ENCODE assay signal across 1 cellular context in genomic region chr15:90994417-90995311, GRCh38.
TF ChIP-seq lines count a peak whose summit lies in the region.

A gene with protein sequence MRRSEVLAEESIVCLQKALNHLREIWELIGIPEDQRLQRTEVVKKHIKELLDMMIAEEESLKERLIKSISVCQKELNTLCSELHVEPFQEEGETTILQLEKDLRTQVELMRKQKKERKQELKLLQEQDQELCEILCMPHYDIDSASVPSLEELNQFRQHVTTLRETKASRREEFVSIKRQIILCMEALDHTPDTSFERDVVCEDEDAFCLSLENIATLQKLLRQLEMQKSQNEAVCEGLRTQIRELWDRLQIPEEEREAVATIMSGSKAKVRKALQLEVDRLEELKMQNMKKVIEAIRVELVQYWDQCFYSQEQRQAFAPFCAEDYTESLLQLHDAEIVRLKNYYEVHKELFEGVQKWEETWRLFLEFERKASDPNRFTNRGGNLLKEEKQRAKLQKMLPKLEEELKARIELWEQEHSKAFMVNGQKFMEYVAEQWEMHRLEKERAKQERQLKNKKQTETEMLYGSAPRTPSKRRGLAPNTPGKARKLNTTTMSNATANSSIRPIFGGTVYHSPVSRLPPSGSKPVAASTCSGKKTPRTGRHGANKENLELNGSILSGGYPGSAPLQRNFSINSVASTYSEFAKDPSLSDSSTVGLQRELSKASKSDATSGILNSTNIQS (minus strand): TSS chr15:90994535. CDS start chr15:90994417, 118 bp downstream.

TF ChIP-seq in HepG2, 621 proteins besides CTCF, POLR2A, EP300 and RAD21 (continued from another document and continues in another):
- TF ChIP-seq ATF1 (CRISPR knock-in tag; IDR thresholded peaks at IDR 0.05) (peak; percentile 95), ZNF10 (CRISPR knock-in tag; IDR thresholded peaks at IDR 0.05; ENCODE audit: borderline replicate concordance, low read depth) (no peak), RBM22 (optimal IDR thresholded peaks at IDR 0.05; ENCODE audit: low read length) (no peak), HNRNPLL (IDR thresholded peaks at IDR 0.05; ENCODE audit: low read depth, low read length, poor library complexity, severe bottlenecking) (peak; percentile 80), POLR2G (IDR thresholded peaks at IDR 0.05; ENCODE audit: low read depth, low read length) (peak; percentile 87), ETV6 (CRISPR knock-in tag; conservative IDR thresholded peaks at IDR 0.05) (no peak), LCORL (IDR thresholded peaks at IDR 0.05) (no peak), LCORL (CRISPR knock-in tag; IDR thresholded peaks at IDR 0.05) (peak; percentile 57; the same call in 1 of the 2 replicates), NONO (IDR thresholded peaks at IDR 0.05) (no peak), NONO (CRISPR knock-in tag; conservative IDR thresholded peaks at IDR 0.05) (peak; percentile 78), ZNF569 (CRISPR knock-in tag; IDR thresholded peaks at IDR 0.05; ENCODE audit: borderline replicate concordance) (no peak), MAFF (IDR thresholded peaks at IDR 0.05; ENCODE audit: low read depth, low read length) (no peak), TFE3 (CRISPR knock-in tag; IDR thresholded peaks at IDR 0.05) (no peak), FOXK2 (IDR thresholded peaks at IDR 0.05) (no peak), ZBED4 (CRISPR knock-in tag; IDR thresholded peaks at IDR 0.05; ENCODE audit: borderline replicate concordance) (no peak), TCF12 (IDR thresholded peaks at IDR 0.05) (no peak), TCF12 (CRISPR knock-in tag; IDR thresholded peaks at IDR 0.05) (no peak), ZNF564 (CRISPR knock-in tag; IDR thresholded peaks at IDR 0.05) (peak; percentile 85; the same call in 1 of the 2 replicates), SCMH1 (CRISPR knock-in tag; IDR thresholded peaks at IDR 0.05; ENCODE audit: borderline replicate concordance) (no peak), CENPT (CRISPR knock-in tag; IDR thresholded peaks at IDR 0.05; ENCODE audit: low read depth) (no peak), ZNF883 (CRISPR knock-in tag; IDR thresholded peaks at IDR 0.05; ENCODE audit: not compliant biosample characterization) (peak; percentile 47), GTF3A (CRISPR knock-in tag; conservative IDR thresholded peaks at IDR 0.05) (no peak), SKI (IDR thresholded peaks at IDR 0.05; ENCODE audit: partially characterized antibody) (peak; percentile 78), HDAC2 (CRISPR knock-in tag; IDR thresholded peaks at IDR 0.05) (peak; percentile 60; the same call in 1 of the 2 replicates), SRSF9 (IDR thresholded peaks at IDR 0.05; ENCODE audit: borderline replicate concordance, insufficient read depth, low read depth, low read length, poor library complexity, severe bottlenecking) (no peak), ZSCAN12 (CRISPR knock-in tag; IDR thresholded peaks at IDR 0.05) (no peak), ZNF318 (CRISPR knock-in tag; IDR thresholded peaks at IDR 0.05) (no peak), ZNF572 (CRISPR knock-in tag; IDR thresholded peaks at IDR 0.05) (no peak), KLF13 (CRISPR knock-in tag; IDR thresholded peaks at IDR 0.05) (no peak)
- TF ChIP-seq, protein P1, sequence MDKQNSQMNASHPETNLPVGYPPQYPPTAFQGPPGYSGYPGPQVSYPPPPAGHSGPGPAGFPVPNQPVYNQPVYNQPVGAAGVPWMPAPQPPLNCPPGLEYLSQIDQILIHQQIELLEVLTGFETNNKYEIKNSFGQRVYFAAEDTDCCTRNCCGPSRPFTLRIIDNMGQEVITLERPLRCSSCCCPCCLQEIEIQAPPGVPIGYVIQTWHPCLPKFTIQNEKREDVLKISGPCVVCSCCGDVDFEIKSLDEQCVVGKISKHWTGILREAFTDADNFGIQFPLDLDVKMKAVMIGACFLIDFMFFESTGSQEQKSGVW (CRISPR knock-in tag; IDR thresholded peaks at IDR 0.05; ENCODE audit: borderline replicate concordance), result 0 out of 2 replicates have a peak, but pooled peaks have one; percentile 47
- TF ChIP-seq, protein P2, sequence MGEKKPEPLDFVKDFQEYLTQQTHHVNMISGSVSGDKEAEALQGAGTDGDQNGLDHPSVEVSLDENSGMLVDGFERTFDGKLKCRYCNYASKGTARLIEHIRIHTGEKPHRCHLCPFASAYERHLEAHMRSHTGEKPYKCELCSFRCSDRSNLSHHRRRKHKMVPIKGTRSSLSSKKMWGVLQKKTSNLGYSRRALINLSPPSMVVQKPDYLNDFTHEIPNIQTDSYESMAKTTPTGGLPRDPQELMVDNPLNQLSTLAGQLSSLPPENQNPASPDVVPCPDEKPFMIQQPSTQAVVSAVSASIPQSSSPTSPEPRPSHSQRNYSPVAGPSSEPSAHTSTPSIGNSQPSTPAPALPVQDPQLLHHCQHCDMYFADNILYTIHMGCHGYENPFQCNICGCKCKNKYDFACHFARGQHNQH (CRISPR knock-in tag; IDR thresholded peaks at IDR 0.05), result peak; percentile 73
- TF ChIP-seq, protein P3, sequence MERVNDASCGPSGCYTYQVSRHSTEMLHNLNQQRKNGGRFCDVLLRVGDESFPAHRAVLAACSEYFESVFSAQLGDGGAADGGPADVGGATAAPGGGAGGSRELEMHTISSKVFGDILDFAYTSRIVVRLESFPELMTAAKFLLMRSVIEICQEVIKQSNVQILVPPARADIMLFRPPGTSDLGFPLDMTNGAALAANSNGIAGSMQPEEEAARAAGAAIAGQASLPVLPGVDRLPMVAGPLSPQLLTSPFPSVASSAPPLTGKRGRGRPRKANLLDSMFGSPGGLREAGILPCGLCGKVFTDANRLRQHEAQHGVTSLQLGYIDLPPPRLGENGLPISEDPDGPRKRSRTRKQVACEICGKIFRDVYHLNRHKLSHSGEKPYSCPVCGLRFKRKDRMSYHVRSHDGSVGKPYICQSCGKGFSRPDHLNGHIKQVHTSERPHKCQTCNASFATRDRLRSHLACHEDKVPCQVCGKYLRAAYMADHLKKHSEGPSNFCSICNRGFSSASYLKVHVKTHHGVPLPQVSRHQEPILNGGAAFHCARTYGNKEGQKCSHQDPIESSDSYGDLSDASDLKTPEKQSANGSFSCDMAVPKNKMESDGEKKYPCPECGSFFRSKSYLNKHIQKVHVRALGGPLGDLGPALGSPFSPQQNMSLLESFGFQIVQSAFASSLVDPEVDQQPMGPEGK (CRISPR knock-in tag; IDR thresholded peaks at IDR 0.05), result peak; percentile 23; the same call in 1 of the 2 replicates
- TF ChIP-seq, protein P4, sequence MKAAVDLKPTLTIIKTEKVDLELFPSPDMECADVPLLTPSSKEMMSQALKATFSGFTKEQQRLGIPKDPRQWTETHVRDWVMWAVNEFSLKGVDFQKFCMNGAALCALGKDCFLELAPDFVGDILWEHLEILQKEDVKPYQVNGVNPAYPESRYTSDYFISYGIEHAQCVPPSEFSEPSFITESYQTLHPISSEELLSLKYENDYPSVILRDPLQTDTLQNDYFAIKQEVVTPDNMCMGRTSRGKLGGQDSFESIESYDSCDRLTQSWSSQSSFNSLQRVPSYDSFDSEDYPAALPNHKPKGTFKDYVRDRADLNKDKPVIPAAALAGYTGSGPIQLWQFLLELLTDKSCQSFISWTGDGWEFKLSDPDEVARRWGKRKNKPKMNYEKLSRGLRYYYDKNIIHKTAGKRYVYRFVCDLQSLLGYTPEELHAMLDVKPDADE (CRISPR knock-in tag; IDR thresholded peaks at IDR 0.05), result no peak
- TF ChIP-seq, protein P5, sequence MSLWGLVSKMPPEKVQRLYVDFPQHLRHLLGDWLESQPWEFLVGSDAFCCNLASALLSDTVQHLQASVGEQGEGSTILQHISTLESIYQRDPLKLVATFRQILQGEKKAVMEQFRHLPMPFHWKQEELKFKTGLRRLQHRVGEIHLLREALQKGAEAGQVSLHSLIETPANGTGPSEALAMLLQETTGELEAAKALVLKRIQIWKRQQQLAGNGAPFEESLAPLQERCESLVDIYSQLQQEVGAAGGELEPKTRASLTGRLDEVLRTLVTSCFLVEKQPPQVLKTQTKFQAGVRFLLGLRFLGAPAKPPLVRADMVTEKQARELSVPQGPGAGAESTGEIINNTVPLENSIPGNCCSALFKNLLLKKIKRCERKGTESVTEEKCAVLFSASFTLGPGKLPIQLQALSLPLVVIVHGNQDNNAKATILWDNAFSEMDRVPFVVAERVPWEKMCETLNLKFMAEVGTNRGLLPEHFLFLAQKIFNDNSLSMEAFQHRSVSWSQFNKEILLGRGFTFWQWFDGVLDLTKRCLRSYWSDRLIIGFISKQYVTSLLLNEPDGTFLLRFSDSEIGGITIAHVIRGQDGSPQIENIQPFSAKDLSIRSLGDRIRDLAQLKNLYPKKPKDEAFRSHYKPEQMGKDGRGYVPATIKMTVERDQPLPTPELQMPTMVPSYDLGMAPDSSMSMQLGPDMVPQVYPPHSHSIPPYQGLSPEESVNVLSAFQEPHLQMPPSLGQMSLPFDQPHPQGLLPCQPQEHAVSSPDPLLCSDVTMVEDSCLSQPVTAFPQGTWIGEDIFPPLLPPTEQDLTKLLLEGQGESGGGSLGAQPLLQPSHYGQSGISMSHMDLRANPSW (CRISPR knock-in tag; IDR thresholded peaks at IDR 0.05; ENCODE audit: borderline replicate concordance), result no peak
